1 cellular context compared by ENCODE assay signal in the genomic region with DNA sequence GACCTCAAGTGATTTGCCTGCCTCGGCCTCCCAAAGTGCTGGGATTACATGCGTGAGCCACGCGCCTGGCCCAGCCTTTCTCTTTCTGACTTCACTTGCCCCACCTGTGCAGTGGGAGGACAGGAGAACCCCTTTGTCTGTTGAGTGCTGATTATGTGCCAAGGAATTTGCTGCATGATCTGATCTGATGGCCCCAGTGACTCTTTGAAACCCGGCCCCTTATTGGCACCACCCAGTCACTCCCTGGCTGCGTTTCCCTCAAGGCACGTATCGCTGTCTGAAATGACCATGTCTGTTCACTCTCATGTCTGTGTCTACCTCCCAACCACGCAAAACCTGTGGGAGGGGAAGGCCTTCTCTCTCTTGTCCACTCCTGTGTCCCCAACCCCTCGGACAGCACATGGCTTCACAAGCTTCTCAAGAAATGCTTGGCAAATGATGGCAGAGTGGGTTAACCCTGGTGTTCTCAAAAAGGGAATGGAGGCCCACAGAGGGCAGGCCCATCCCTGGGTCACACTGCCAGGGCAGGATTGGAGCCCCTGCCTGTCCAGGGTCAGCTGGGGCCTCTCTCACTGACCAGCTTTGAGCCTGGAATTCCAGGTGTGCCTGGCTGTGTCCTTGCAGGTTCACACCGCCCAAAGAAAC.
TF ChIP-seq lines count a peak whose summit lies in the region.

No MANE protein-coding gene starts in this region.

TF ChIP-seq in HepG2, 621 proteins besides CTCF, POLR2A, EP300 and RAD21 (continued from another document):
- TF ChIP-seq, protein P1, sequence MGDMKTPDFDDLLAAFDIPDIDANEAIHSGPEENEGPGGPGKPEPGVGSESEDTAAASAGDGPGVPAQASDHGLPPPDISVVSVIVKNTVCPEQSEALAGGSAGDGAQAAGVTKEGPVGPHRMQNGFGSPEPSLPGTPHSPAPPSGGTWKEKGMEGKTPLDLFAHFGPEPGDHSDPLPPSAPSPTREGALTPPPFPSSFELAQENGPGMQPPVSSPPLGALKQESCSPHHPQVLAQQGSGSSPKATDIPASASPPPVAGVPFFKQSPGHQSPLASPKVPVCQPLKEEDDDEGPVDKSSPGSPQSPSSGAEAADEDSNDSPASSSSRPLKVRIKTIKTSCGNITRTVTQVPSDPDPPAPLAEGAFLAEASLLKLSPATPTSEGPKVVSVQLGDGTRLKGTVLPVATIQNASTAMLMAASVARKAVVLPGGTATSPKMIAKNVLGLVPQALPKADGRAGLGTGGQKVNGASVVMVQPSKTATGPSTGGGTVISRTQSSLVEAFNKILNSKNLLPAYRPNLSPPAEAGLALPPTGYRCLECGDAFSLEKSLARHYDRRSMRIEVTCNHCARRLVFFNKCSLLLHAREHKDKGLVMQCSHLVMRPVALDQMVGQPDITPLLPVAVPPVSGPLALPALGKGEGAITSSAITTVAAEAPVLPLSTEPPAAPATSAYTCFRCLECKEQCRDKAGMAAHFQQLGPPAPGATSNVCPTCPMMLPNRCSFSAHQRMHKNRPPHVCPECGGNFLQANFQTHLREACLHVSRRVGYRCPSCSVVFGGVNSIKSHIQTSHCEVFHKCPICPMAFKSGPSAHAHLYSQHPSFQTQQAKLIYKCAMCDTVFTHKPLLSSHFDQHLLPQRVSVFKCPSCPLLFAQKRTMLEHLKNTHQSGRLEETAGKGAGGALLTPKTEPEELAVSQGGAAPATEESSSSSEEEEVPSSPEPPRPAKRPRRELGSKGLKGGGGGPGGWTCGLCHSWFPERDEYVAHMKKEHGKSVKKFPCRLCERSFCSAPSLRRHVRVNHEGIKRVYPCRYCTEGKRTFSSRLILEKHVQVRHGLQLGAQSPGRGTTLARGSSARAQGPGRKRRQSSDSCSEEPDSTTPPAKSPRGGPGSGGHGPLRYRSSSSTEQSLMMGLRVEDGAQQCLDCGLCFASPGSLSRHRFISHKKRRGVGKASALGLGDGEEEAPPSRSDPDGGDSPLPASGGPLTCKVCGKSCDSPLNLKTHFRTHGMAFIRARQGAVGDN (CRISPR knock-in tag; IDR thresholded peaks at IDR 0.05), result peak; percentile 70
- TF ChIP-seq, protein P2, sequence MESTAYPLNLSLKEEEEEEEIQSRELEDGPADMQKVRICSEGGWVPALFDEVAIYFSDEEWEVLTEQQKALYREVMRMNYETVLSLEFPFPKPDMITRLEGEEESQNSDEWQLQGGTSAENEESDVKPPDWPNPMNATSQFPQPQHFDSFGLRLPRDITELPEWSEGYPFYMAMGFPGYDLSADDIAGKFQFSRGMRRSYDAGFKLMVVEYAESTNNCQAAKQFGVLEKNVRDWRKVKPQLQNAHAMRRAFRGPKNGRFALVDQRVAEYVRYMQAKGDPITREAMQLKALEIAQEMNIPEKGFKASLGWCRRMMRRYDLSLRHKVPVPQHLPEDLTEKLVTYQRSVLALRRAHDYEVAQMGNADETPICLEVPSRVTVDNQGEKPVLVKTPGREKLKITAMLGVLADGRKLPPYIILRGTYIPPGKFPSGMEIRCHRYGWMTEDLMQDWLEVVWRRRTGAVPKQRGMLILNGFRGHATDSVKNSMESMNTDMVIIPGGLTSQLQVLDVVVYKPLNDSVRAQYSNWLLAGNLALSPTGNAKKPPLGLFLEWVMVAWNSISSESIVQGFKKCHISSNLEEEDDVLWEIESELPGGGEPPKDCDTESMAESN (CRISPR knock-in tag; conservative IDR thresholded peaks at IDR 0.05), result 0 out of 2 replicates have a peak, but pooled peaks have one; percentile 36
- no peak for TF ChIP-seq ZNF3 (CRISPR knock-in tag; IDR thresholded peaks at IDR 0.05)
- no peak for TF ChIP-seq PHB2 (IDR thresholded peaks at IDR 0.05; ENCODE audit: partially characterized antibody)
- peak; percentile 14; the same call in 1 of the 2 replicates for TF ChIP-seq ZBTB38 (CRISPR knock-in tag; IDR thresholded peaks at IDR 0.05)
- TF ChIP-seq, protein P3, sequence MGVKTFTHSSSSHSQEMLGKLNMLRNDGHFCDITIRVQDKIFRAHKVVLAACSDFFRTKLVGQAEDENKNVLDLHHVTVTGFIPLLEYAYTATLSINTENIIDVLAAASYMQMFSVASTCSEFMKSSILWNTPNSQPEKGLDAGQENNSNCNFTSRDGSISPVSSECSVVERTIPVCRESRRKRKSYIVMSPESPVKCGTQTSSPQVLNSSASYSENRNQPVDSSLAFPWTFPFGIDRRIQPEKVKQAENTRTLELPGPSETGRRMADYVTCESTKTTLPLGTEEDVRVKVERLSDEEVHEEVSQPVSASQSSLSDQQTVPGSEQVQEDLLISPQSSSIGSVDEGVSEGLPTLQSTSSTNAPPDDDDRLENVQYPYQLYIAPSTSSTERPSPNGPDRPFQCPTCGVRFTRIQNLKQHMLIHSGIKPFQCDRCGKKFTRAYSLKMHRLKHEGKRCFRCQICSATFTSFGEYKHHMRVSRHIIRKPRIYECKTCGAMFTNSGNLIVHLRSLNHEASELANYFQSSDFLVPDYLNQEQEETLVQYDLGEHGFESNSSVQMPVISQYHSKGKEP (CRISPR knock-in tag; IDR thresholded peaks at IDR 0.05), result no peak
TF ChIP-seq in HepG2: peak in this region for 3.
